ENCODE assay signal across 8 cellular contexts in genomic region chr20:54208492-54209044, GRCh38. TPM values are rescaled to one million over a fixed set of nuclear protein-coding genes. Genes with fewer than 3 reads are reported as not detected.
DNase-seq lines count a peak whose midpoint lies in the region; ATAC-seq and TF ChIP-seq lines count a peak whose summit lies in the region.

No MANE protein-coding gene starts in this region.

- peak overlapping the region; percentile 87 for H3K27ac Mint-ChIP-seq in activated naive CD4-positive, alpha-beta T cell treated with anti-CD3 and anti-CD28 coated beads, Interleukin-2, amount 10 ng/mL, durations not matched to agents 7 days and 5 days

- in situ Hi-C loops in transverse colon (cut with MboI; ENCODE audit: low pct_ligation_motif_present in 1 of 4, low pct_unique_long_range_greater_than_20kb in 1 of 4, low sequenced_read_pairs in 3 of 4): loop anchor here in 3 of 4 donors (10.0 to 25.0 kb wide), 2 partner anchors 104 to 646 kb away; no protein-coding TSS in a partner anchor

- TF ChIP-seq POLR2A in transverse colon (IDR thresholded peaks at IDR 0.05): no peak

- H3K4me3 ChIP-seq in choroid plexus epithelial cell (ENCODE audit: low read depth, low read length): peak overlapping the region; percentile 90
- H3K4me3 ChIP-seq in lung: peak overlapping the region; percentile 95
- peak overlapping the region; percentile 84 to 97 (median 92) for H3K4me3 ChIP-seq in transverse colon

- H3K27me3 ChIP-seq in lung (ENCODE audit: control insufficient read depth, insufficient read depth) (no peaks in the 10 kb centered on the region), transverse colon (no peaks in the 10 kb centered on the region)

- peaks cover 6% of the 10 kb centered on the region for H3K27me3 Mint-ChIP-seq in activated naive CD4-positive, alpha-beta T cell treated with anti-CD3 and anti-CD28 coated beads, Interleukin-2, amount 10 ng/mL, durations not matched to agents 7 days and 5 days

- H3K9me3 ChIP-seq in lung (ENCODE audit: control insufficient read depth in 2 of 2, insufficient read depth in 1 of 2, low read length in 1 of 2) (no peaks in the 10 kb centered on the region), transverse colon (no peaks in the 10 kb centered on the region)

- ATAC-seq in HG02759 (IDR thresholded peaks at IDR 0.05; ENCODE audit: unreplicated experiment) (peak; percentile 2), lung (ENCODE audit: insufficient read depth, low FRiP score) (no peak)

- 1% methylated on average over 15 of the region's 15 CpGs for WGBS in lung, 2 donors
- whole genome bisulfite sequencing in transverse colon (ENCODE audit: low coverage in 1 of 2), 2 donors: 1% methylated on average over 12 of the region's 15 CpGs; no CpG with 5 or more reads in 1 of the 2 donors

- TF ChIP-seq CTCF in choroid plexus epithelial cell (conservative IDR thresholded peaks at IDR 0.05; ENCODE audit: low read depth, low read length) (no peak), lung (IDR thresholded peaks at IDR 0.05; ENCODE audit: control extremely low read depth, extremely low read depth) (no peak), transverse colon (IDR thresholded peaks at IDR 0.05) (no peak)

- intact Hi-C loops in transverse colon (cut with DNase I; ENCODE audit: low total_unique reads): no loop called here

- no peaks in the 10 kb centered on the region for H3K9me3 Mint-ChIP-seq in activated naive CD4-positive, alpha-beta T cell treated with anti-CD3 and anti-CD28 coated beads, Interleukin-2, amount 10 ng/mL, durations not matched to agents 7 days and 5 days

- H3K4me1 Mint-ChIP-seq in activated naive CD4-positive, alpha-beta T cell treated with anti-CD3 and anti-CD28 coated beads, Interleukin-2, amount 10 ng/mL, durations not matched to agents 7 days and 5 days: peaks cover 25% of the 10 kb centered on the region

- peaks cover 11% of the 10 kb centered on the region for H3K36me3 Mint-ChIP-seq in activated naive CD4-positive, alpha-beta T cell treated with anti-CD3 and anti-CD28 coated beads, Interleukin-2, amount 10 ng/mL, durations not matched to agents 7 days and 5 days

- CTCF ChIA-PET in activated naive CD4-positive, alpha-beta T cell treated with anti-CD3 and anti-CD28 coated beads, Interleukin-2, amount 10 ng/mL, durations not matched to agents 7 days and 5 days (lab: Charles Lee): interaction anchor here (1.0 to 3.5 kb wide), 12 partner anchors 9 to 444 kb away, joined by 3 to 21 read pairs (median 4); no protein-coding TSS in a partner anchor

- TF ChIP-seq EP300 in transverse colon (IDR thresholded peaks at IDR 0.05; ENCODE audit: low read depth): no peak

- DNase-seq in activated naive CD4-positive, alpha-beta T cell treated with anti-CD3 and anti-CD28 coated beads, Interleukin-2, amount 10 ng/mL, durations not matched to agents 7 days and 5 days: peak; percentile 33
- no peak for DNase-seq in activated naive CD4-positive, alpha-beta T cell treated with Interleukin-2 at 50 U/mL for 16 hours
- DNase-seq in OCI-M1 (lab: John Stamatoyannopoulos, UW): peak; percentile 36
- DNase-seq in choroid plexus epithelial cell (ENCODE audit: low read depth): peak; percentile 79
- no peak for DNase-seq in lung (ENCODE audit: low spot score)
- DNase-seq in transverse colon: no peak
- DNase-seq in iPS-NIHi11 (ENCODE audit: low spot score): no peak

- H3K27ac ChIP-seq in lung (ENCODE audit: low read depth in 1 of 2, low read length in 1 of 2) (peak overlapping the region; percentile 94 to 100), transverse colon (peak overlapping the region; percentile 91 to 94 (median 92))

- H3K4me1 ChIP-seq in lung (ENCODE audit: control insufficient read depth in 2 of 2, insufficient read depth in 2 of 2, low read length in 2 of 2) (peaks cover 3 to 12% of the 10 kb centered on the region in 2 donors), transverse colon (peaks cover 0 to 30% (median 16%) of the 10 kb centered on the region in 4 donors)

- H3K4me3 Mint-ChIP-seq in activated naive CD4-positive, alpha-beta T cell treated with anti-CD3 and anti-CD28 coated beads, Interleukin-2, amount 10 ng/mL, durations not matched to agents 7 days and 5 days: peak overlapping the region; percentile 85

- no peaks in the 10 kb centered on the region for H3K36me3 ChIP-seq in lung (ENCODE audit: control insufficient read depth in 2 of 2, insufficient read depth in 2 of 2, low read length in 2 of 2)
- H3K36me3 ChIP-seq in transverse colon: no peaks in the 10 kb centered on the region

RNA-seq across cellular contexts. Expression of gene PFDN4, which starts 0.7 kb away (rescaled TPM):
- total RNA-seq in lung (10 to 100 TPM; 15.9 to 51.8 TPM), transverse colon (10 to 100 TPM in 3 of 4 donors, 1 to 10 TPM in 1; 4.6 to 73.5 (median 28.5) TPM)
- 10 to 100 TPM; 35.0 to 83.6 TPM for polyA plus RNA-seq in lung

RNA-seq across cellular contexts. Expression of gene CYP24A1, which starts 34.8 kb away (rescaled TPM):
- total RNA-seq in lung (1 to 10 TPM in 1 of 2 donors, under 1 TPM in 1; 0.68 to 1.5 TPM), transverse colon (not detected)
- 1 to 10 TPM in 1 of 2 donors, under 1 TPM in 1; 0.30 to 5.9 TPM for polyA plus RNA-seq in lung

Comparison
In these comparisons a context has a peak if more than half of its experiments do, and no peak if none do; other contexts are left out.
1. DNase-seq: peak in activated naive CD4-positive, alpha-beta T cell treated with anti-CD3 and anti-CD28 coated beads, Interleukin-2, amount 10 ng/mL, durations not matched to agents 7 days and 5 days (single experiment), OCI-M1 (single experiment) and choroid plexus epithelial cell (single experiment); none in activated naive CD4-positive, alpha-beta T cell treated with Interleukin-2 at 50 U/mL for 16 hours (single experiment), lung (single experiment), transverse colon (single experiment) and iPS-NIHi11 (single experiment).
2. Peak in every context shown above with its lines, with median percentiles within 50 percentile points of each other: H3K4me3 ChIP-seq.